In genomic region chr19:11984986-11985385, GRCh38 we compare ENCODE assay signal across 12 cellular contexts. TPM values are rescaled to one million over a fixed set of nuclear protein-coding genes. Genes with fewer than 3 reads are reported as not detected.
DNase-seq lines count a peak whose midpoint lies in the region; ATAC-seq and TF ChIP-seq lines count a peak whose summit lies in the region.
"Had no signal": no experiment of that assay in that cellular context is flagged by ENCODE, and none has a peak within 500 bp of the region (broad histone marks: within the 10 kb centered on the region; RNA-seq: fewer than 3 reads in every experiment).

No MANE protein-coding gene starts in this region.

- DNase-seq in activated CD4-positive, alpha-beta memory T cell treated with anti-CD3 and anti-CD28 coated beads for 36 hours, result peak; percentile 32
- DNase-seq in activated CD4-positive, alpha-beta memory T cell treated with anti-CD3 and anti-CD28 coated beads, Interleukin-2, amount 10 ng/mL, durations not matched to agents 7 days and 5 days, result no peak
- DNase-seq in H9, result peak; percentile 48
- peak; percentile 67 for DNase-seq in left kidney (ENCODE audit: low read depth, low spot score)
- DNase-seq in psoas muscle, result no peak
- no peak for DNase-seq in activated CD4-positive, alpha-beta T cell treated with anti-CD3 and anti-CD28 coated beads, Interleukin-2, amount 10 ng/mL, durations not matched to agents 24 days and 14 days
- DNase-seq: cerebellar nuclear complex, NCI-H1694, occipital lobe had no signal

- peaks cover 23% of the 10 kb centered on the region for H3K9me3 ChIP-seq in H9 (ENCODE audit: control insufficient read depth, low read depth, low read length)
- peaks cover 22% of the 10 kb centered on the region for H3K9me3 ChIP-seq in psoas muscle

- H3T11ph ChIP-seq in H9 (ENCODE audit: low read length), result no peak overlapping the region

- TF ChIP-seq CTCF in H9 (conservative IDR thresholded peaks at IDR 0.05) (peak; percentile 78), VCaP (conservative IDR thresholded peaks at IDR 0.05) (peak; percentile 21), psoas muscle (IDR thresholded peaks at IDR 0.05) (no peak)

- POLR2A ChIA-PET in activated CD4-positive, alpha-beta memory T cell treated with anti-CD3 and anti-CD28 coated beads for 36 hours (lab: Charles Lee), result no interaction called here
- POLR2A ChIA-PET in activated CD4-positive, alpha-beta memory T cell treated with anti-CD3 and anti-CD28 coated beads, Interleukin-2, amount 10 ng/mL, durations not matched to agents 7 days and 5 days (lab: Charles Lee), result no interaction called here

- H3K27ac ChIP-seq in H9 (ENCODE audit: insufficient read length, low read depth, low read length) (no peak overlapping the region), VCaP (no peak overlapping the region), psoas muscle (no peak overlapping the region)

- no peak overlapping the region for H3K27ac Mint-ChIP-seq in activated CD4-positive, alpha-beta memory T cell treated with anti-CD3 and anti-CD28 coated beads for 36 hours
- no peak overlapping the region for H3K27ac Mint-ChIP-seq in activated CD4-positive, alpha-beta memory T cell treated with anti-CD3 and anti-CD28 coated beads, Interleukin-2, amount 10 ng/mL, durations not matched to agents 7 days and 5 days
- H3K27ac Mint-ChIP-seq in H9, result peak overlapping the region in 1 of 3 experiments; percentile 55; a peak in 1 of 7 replicates
- no peak overlapping the region for H3K27ac Mint-ChIP-seq in activated CD4-positive, alpha-beta T cell treated with anti-CD3 and anti-CD28 coated beads, Interleukin-2, amount 10 ng/mL, durations not matched to agents 24 days and 14 days
- H3K27ac Mint-ChIP-seq: activated T-helper 2 cell treated with anti-CD3 and anti-CD28 coated beads, Interferon-gamma antibody, Interleukin-2, Interleukin-4, amounts not matched to agents 10 μg/mL and 5 μg/mL and 100 μg/mL, durations not matched to agents 14 hours and 24 hours and 36 hours had no signal

- H3K79me1 ChIP-seq in H9 (ENCODE audit: insufficient read depth, low read depth, low read length, poor library complexity, severe bottlenecking), result no peaks in the 10 kb centered on the region

- H3K9me3 Mint-ChIP-seq in activated CD4-positive, alpha-beta memory T cell treated with anti-CD3 and anti-CD28 coated beads for 36 hours, result peaks cover 29% of the 10 kb centered on the region
- peaks cover 28% of the 10 kb centered on the region for H3K9me3 Mint-ChIP-seq in activated CD4-positive, alpha-beta memory T cell treated with anti-CD3 and anti-CD28 coated beads, Interleukin-2, amount 10 ng/mL, durations not matched to agents 7 days and 5 days
- H3K9me3 Mint-ChIP-seq in H9, result peaks cover 35 to 45% of the 10 kb centered on the region in 2 experiments
- peaks cover 2% of the 10 kb centered on the region for H3K9me3 Mint-ChIP-seq in activated CD4-positive, alpha-beta T cell treated with anti-CD3 and anti-CD28 coated beads, Interleukin-2, amount 10 ng/mL, durations not matched to agents 24 days and 14 days

- H3K4ac ChIP-seq in H9 (ENCODE audit: low read depth, low read length), result no peak overlapping the region

- H4K8ac ChIP-seq in H9 (replicated peaks; ENCODE audit: insufficient read length, low read depth, low read length), result no peak overlapping the region

- no peak overlapping the region for H2BK120ac ChIP-seq in H9 (ENCODE audit: low read depth, low read length, poor library complexity, severe bottlenecking)

- no peak overlapping the region for H2BK12ac ChIP-seq in H9 (ENCODE audit: insufficient read length, low read depth, low read length)

- no peak overlapping the region for H2AK5ac ChIP-seq in H9 (ENCODE audit: insufficient read length, low read length)

- no peak overlapping the region for H3K4me3 Mint-ChIP-seq in activated CD4-positive, alpha-beta memory T cell treated with anti-CD3 and anti-CD28 coated beads for 36 hours
- no peak overlapping the region for H3K4me3 Mint-ChIP-seq in activated CD4-positive, alpha-beta memory T cell treated with anti-CD3 and anti-CD28 coated beads, Interleukin-2, amount 10 ng/mL, durations not matched to agents 7 days and 5 days
- peak overlapping the region in 1 of 2 experiments; percentile 52; a peak in 2 of 5 replicates for H3K4me3 Mint-ChIP-seq in H9
- H3K4me3 Mint-ChIP-seq in activated CD4-positive, alpha-beta T cell treated with anti-CD3 and anti-CD28 coated beads, Interleukin-2, amount 10 ng/mL, durations not matched to agents 24 days and 14 days, result no peak overlapping the region

- intact Hi-C loops in activated CD4-positive, alpha-beta memory T cell treated with anti-CD3 and anti-CD28 coated beads for 36 hours (cut with micrococcal nuclease), result loop anchor here (5.0 kb wide), 1 partner anchor 103 kb away; no protein-coding TSS in a partner anchor
- intact Hi-C loops in psoas muscle (cut with DNase I), result loop anchor here in 1 of 2 donors (5.0 kb wide), 1 partner anchor 188 kb away; the partner anchor contains the start of gene ZNF491
- intact Hi-C loops in activated CD4-positive, alpha-beta T cell treated with anti-CD3 and anti-CD28 coated beads, Interleukin-2, amount 10 ng/mL, durations not matched to agents 24 days and 14 days (cut with micrococcal nuclease), result loop anchor here (5.0 kb wide), 1 partner anchor 173 kb away; the partner anchor contains the start of gene ZNF440

- CTCF ChIA-PET in activated CD4-positive, alpha-beta memory T cell treated with anti-CD3 and anti-CD28 coated beads for 36 hours (lab: Charles Lee), result interaction anchor here (0.9 to 9.0 kb wide), 6 partner anchors 9 to 156 kb away, joined by 3 to 150 read pairs (median 6); partner anchors contain the start of genes ZNF20, ZNF700 and ZNF763
- CTCF ChIA-PET in activated CD4-positive, alpha-beta memory T cell treated with anti-CD3 and anti-CD28 coated beads, Interleukin-2, amount 10 ng/mL, durations not matched to agents 7 days and 5 days (lab: Charles Lee), result interaction anchor here (1.0 kb wide), 1 partner anchor 61 kb away, joined by 4 read pairs; no protein-coding TSS in a partner anchor

- H2BK20ac ChIP-seq in H9 (ENCODE audit: low read depth, low read length, poor library complexity, severe bottlenecking), result no peak overlapping the region

- peaks cover 0 to 6% of the 10 kb centered on the region in 2 donors for H3K36me3 ChIP-seq in psoas muscle (ENCODE audit: insufficient read depth in 1 of 2, low read depth in 1 of 2)

- no peak overlapping the region for H2BK5ac ChIP-seq in H9 (ENCODE audit: insufficient read length, low read length)

- no peak overlapping the region for H4K91ac ChIP-seq in H9 (ENCODE audit: insufficient read length, low read depth, low read length)

- H3K4me3 ChIP-seq in psoas muscle, result no peak overlapping the region

- H3K4me1 ChIP-seq in H9 (ENCODE audit: insufficient read depth, low read length) (no peaks in the 10 kb centered on the region), psoas muscle (no peaks in the 10 kb centered on the region)

- no peaks in the 10 kb centered on the region for H3K27me3 ChIP-seq in H9 (ENCODE audit: insufficient read depth, low read length)
- H3K27me3 ChIP-seq in psoas muscle (ENCODE audit: insufficient read depth in 3 of 3, low read length in 2 of 3), result no peaks in the 10 kb centered on the region

- H4K5ac ChIP-seq in H9 (ENCODE audit: insufficient read length, low read depth, low read length), result no peak overlapping the region

- no peak overlapping the region for H3K23ac ChIP-seq in H9 (ENCODE audit: insufficient read length, low read depth, low read length)

- no peak overlapping the region for H2AFZ ChIP-seq in H9 (ENCODE audit: low read length)

- no peaks in the 10 kb centered on the region for H3K27me3 Mint-ChIP-seq in activated CD4-positive, alpha-beta memory T cell treated with anti-CD3 and anti-CD28 coated beads for 36 hours
- no peaks in the 10 kb centered on the region for H3K27me3 Mint-ChIP-seq in activated CD4-positive, alpha-beta memory T cell treated with anti-CD3 and anti-CD28 coated beads, Interleukin-2, amount 10 ng/mL, durations not matched to agents 7 days and 5 days
- H3K27me3 Mint-ChIP-seq in H9 (ENCODE audit: low read depth), result no peaks in the 10 kb centered on the region; the same call in 1 of the 2 replicates
- no peaks in the 10 kb centered on the region for H3K27me3 Mint-ChIP-seq in activated CD4-positive, alpha-beta T cell treated with anti-CD3 and anti-CD28 coated beads, Interleukin-2, amount 10 ng/mL, durations not matched to agents 24 days and 14 days

- no CpG with 5 or more reads among the region's 5 CpGs for WGBS in H9 (ENCODE audit: extremely low coverage, insufficient read length, low lambda C conversion rate)
- 18 to 24% (median 19%) methylated on average over 5 of the region's 5 CpGs for WGBS in psoas muscle, 3 donors

- peaks cover 10% of the 10 kb centered on the region for H3K36me3 Mint-ChIP-seq in activated CD4-positive, alpha-beta memory T cell treated with anti-CD3 and anti-CD28 coated beads for 36 hours
- peaks cover 1% of the 10 kb centered on the region for H3K36me3 Mint-ChIP-seq in activated CD4-positive, alpha-beta memory T cell treated with anti-CD3 and anti-CD28 coated beads, Interleukin-2, amount 10 ng/mL, durations not matched to agents 7 days and 5 days (ENCODE audit: low read depth)
- H3K36me3 Mint-ChIP-seq in H9 (ENCODE audit: insufficient read depth in 1 of 3, low read depth in 3 of 3), result peaks cover 21 to 38% (median 28%) of the 10 kb centered on the region in 3 experiments
- peaks cover 5% of the 10 kb centered on the region for H3K36me3 Mint-ChIP-seq in activated CD4-positive, alpha-beta T cell treated with anti-CD3 and anti-CD28 coated beads, Interleukin-2, amount 10 ng/mL, durations not matched to agents 24 days and 14 days (ENCODE audit: low read depth)

- H3K9ac ChIP-seq in H9 (ENCODE audit: extremely low read depth, insufficient read length, low read length), result no peak overlapping the region

- no peak overlapping the region for H3K4me2 ChIP-seq in H9 (ENCODE audit: insufficient read depth, insufficient read length, low read length)

- H3K23me2 ChIP-seq in H9 (ENCODE audit: insufficient read length, low read depth, low read length, poor library complexity, severe bottlenecking), result peaks cover 5% of the 10 kb centered on the region

- H3K56ac ChIP-seq in H9 (ENCODE audit: insufficient read length, low read depth, low read length), result no peak overlapping the region

- ATAC-seq in psoas muscle (no peak), GM18519 (IDR thresholded peaks at IDR 0.05; ENCODE audit: low FRiP score, unreplicated experiment) (no peak)

- peaks cover 7% of the 10 kb centered on the region for H3K4me1 Mint-ChIP-seq in activated CD4-positive, alpha-beta memory T cell treated with anti-CD3 and anti-CD28 coated beads for 36 hours (ENCODE audit: low read depth)
- H3K4me1 Mint-ChIP-seq in activated CD4-positive, alpha-beta memory T cell treated with anti-CD3 and anti-CD28 coated beads, Interleukin-2, amount 10 ng/mL, durations not matched to agents 7 days and 5 days, result peaks cover 10% of the 10 kb centered on the region
- peaks cover 13 to 16% of the 10 kb centered on the region in 2 experiments for H3K4me1 Mint-ChIP-seq in H9
- H3K4me1 Mint-ChIP-seq in activated CD4-positive, alpha-beta T cell treated with anti-CD3 and anti-CD28 coated beads, Interleukin-2, amount 10 ng/mL, durations not matched to agents 24 days and 14 days, result peaks cover 10% of the 10 kb centered on the region

- no peak overlapping the region for H2BK15ac ChIP-seq in H9 (ENCODE audit: low read depth, low read length)

- no peaks in the 10 kb centered on the region for H4K20me1 ChIP-seq in H9 (ENCODE audit: control insufficient read depth, insufficient read depth, insufficient read length)

- H3K14ac ChIP-seq in H9 (ENCODE audit: insufficient read depth, low read length), result no peak overlapping the region

- no peak overlapping the region for H3K18ac ChIP-seq in H9 (ENCODE audit: insufficient read length, low read depth, low read length)

- H3K79me2 ChIP-seq in H9 (ENCODE audit: insufficient read depth, low read length), result peaks cover 3% of the 10 kb centered on the region; the same call in 1 of the 2 replicates

RNA-seq across cellular contexts. Expression of gene ZNF763, which starts 20.1 kb away (rescaled TPM):
- total RNA-seq in activated CD4-positive, alpha-beta memory T cell treated with anti-CD3 and anti-CD28 coated beads for 36 hours, result 1 to 10 TPM in 1 of 2 experiments, under 1 TPM in 1; 0.97 to 1.6 TPM
- 1 to 10 TPM; 1.4 to 2.2 TPM for total RNA-seq in activated CD4-positive, alpha-beta memory T cell treated with anti-CD3 and anti-CD28 coated beads, Interleukin-2, amount 10 ng/mL, durations not matched to agents 7 days and 5 days
- 0.77 and 1.3 TPM in 2 replicates for total RNA-seq in H9 (2021)
- 1 to 10 TPM in 2 of 4 donors, under 1 TPM in 2; 0.22 to 1.6 (median 0.81) TPM for total RNA-seq in psoas muscle
- polyA plus RNA-seq in psoas muscle, result 1 to 10 TPM in 1 of 3 donors, under 1 TPM in 2; 0.56 to 1.3 (median 0.82) TPM
- total RNA-seq in activated CD4-positive, alpha-beta T cell treated with anti-CD3 and anti-CD28 coated beads, Interleukin-2, amount 10 ng/mL, durations not matched to agents 24 days and 14 days, result 0.31 and 0.51 TPM in 2 replicates

RNA-seq across cellular contexts. Expression of gene ZNF433, which starts 50.5 kb away (rescaled TPM):
- under 1 TPM; 0.27 to 0.33 TPM for total RNA-seq in activated CD4-positive, alpha-beta memory T cell treated with anti-CD3 and anti-CD28 coated beads for 36 hours
- under 1 TPM in 1 of 2 experiments, not detected in 1; 0.25 TPM for total RNA-seq in activated CD4-positive, alpha-beta memory T cell treated with anti-CD3 and anti-CD28 coated beads, Interleukin-2, amount 10 ng/mL, durations not matched to agents 7 days and 5 days
- 1.9 and 2.4 TPM in 2 replicates for total RNA-seq in H9 (2021)
- 1 to 10 TPM; 2.7 to 4.0 (median 3.1) TPM for total RNA-seq in psoas muscle
- 1 to 10 TPM; 1.4 to 4.2 (median 2.8) TPM for polyA plus RNA-seq in psoas muscle
- total RNA-seq in activated CD4-positive, alpha-beta T cell treated with anti-CD3 and anti-CD28 coated beads, Interleukin-2, amount 10 ng/mL, durations not matched to agents 24 days and 14 days, result 0.14 and 0.21 TPM in 2 replicates

Comparison
In these comparisons a context has a peak if more than half of its experiments do, and no peak if none do; other contexts are left out.
1. DNase-seq: peak in activated CD4-positive, alpha-beta memory T cell treated with anti-CD3 and anti-CD28 coated beads for 36 hours (single experiment), H9 (single experiment) and left kidney (single experiment); none in activated CD4-positive, alpha-beta memory T cell treated with anti-CD3 and anti-CD28 coated beads, Interleukin-2, amount 10 ng/mL, durations not matched to agents 7 days and 5 days (single experiment), psoas muscle (0 of 2) and activated CD4-positive, alpha-beta T cell treated with anti-CD3 and anti-CD28 coated beads, Interleukin-2, amount 10 ng/mL, durations not matched to agents 24 days and 14 days (single experiment).